Comparison of ENCODE assay signal across 8 cellular contexts in the genomic region with DNA sequence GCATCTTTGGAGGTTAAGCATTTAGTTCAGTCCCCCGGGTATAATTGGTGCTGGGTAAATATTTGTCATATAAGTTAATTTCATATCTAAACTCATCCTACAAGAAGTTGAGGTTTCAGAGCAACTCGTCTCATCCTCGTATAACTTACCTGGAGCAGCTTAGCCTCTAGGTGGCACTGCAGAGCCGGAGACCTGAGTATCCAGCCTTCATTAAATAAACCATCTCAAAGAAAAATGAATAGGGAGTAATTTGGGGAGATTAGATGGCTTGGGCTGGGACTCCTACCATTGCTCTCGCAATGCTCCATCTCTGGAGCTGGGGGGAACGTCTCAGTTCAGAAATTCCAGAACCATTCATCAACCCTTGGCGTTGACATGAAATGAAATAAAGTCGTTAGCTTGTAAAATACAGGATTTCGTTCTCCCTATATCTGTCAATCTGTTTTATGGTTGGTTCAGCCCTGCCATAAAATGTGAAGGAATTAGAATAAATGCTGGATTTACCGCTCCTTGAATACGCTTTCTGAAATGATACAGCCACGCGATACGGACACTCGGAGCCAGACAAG.
DNase-seq lines count a peak whose midpoint lies in the region; ATAC-seq, FAIRE-seq and TF ChIP-seq lines count a peak whose summit lies in the region.

No MANE protein-coding gene starts in this region.

- WGBS in HepG2 (ENCODE audit: low lambda C conversion rate): 51% methylated on average over 15 of the region's 15 CpGs

- H3K79me2 ChIP-seq in HepG2 (ENCODE audit: insufficient read depth, low read length): no peaks in the 10 kb centered on the region

- H3K4me3 Mint-ChIP-seq in activated T-cell treated with anti-CD3 and anti-CD28 coated beads, Interleukin-2, amount 50 U/mL, for 24 hours: no peak overlapping the region

- TF ChIP-seq POLR2A in HepG2 (IDR thresholded peaks at IDR 0.05; ENCODE audit: insufficient read depth in 1 of 2, low read depth in 2 of 2, low read length in 2 of 2): no peak

- in situ Hi-C loops in HepG2 (cut with HindIII; ENCODE audit: extremely low pct_ligation_motif_present, low pct_unique_long_range_greater_than_20kb): loop anchor here (25.0 kb wide), 1 partner anchor 711 kb away; no protein-coding TSS in a partner anchor

- no peak overlapping the region for H3K27ac Mint-ChIP-seq in activated T-cell treated with anti-CD3 and anti-CD28 coated beads, Interleukin-2, amount 50 U/mL, for 24 hours

- DNase-seq in activated T-cell treated with anti-CD3 and anti-CD28 coated beads for 4 hours (peak; percentile 7), NCI-H1105 (lab: John Stamatoyannopoulos, UW) (peak; percentile 57), HepG2 (ENCODE audit: low spot score) (peak; percentile 21)
- DNase-seq in activated T-cell treated with anti-CD3 and anti-CD28 coated beads, Interleukin-2, amount 50 U/mL, for 24 hours: no peak
- peak; percentile 21 for DNase-seq in activated T-cell treated with anti-CD3 and anti-CD28 coated beads, Interleukin-2, amount 50 U/mL, for 1 hour

- no peak overlapping the region for H3K27ac ChIP-seq in HepG2 (ENCODE audit: extremely low read length, insufficient read depth, low read length)

- H2AFZ ChIP-seq in HepG2 (ENCODE audit: low read length): no peak overlapping the region

- no peaks in the 10 kb centered on the region for H3K4me1 ChIP-seq in HepG2 (ENCODE audit: insufficient read depth, low read length)

- H3K4me2 ChIP-seq in HepG2 (ENCODE audit: low read depth, low read length): no peak overlapping the region

- intact Hi-C loops in HepG2 (cut with micrococcal nuclease; ENCODE audit: unreplicated experiment): loop anchor here (1.0 kb wide), 1 partner anchor 309 kb away; no protein-coding TSS in a partner anchor

- CTCF ChIA-PET in HepG2 (lab: Yijun Ruan, JAX; ENCODE audit: low intra/inter-chr PET ratio, low total read pairs): interaction anchor here (0.6 to 1.9 kb wide), 2 partner anchors 23 to 309 kb away, joined by 3 to 6 read pairs; no protein-coding TSS in a partner anchor

- TF ChIP-seq RAD21 in HepG2 (CRISPR knock-in tag; IDR thresholded peaks at IDR 0.05): no peak

- H4K20me1 ChIP-seq in HepG2 (ENCODE audit: insufficient read depth, low read length): no peaks in the 10 kb centered on the region

- H3K36me3 Mint-ChIP-seq in activated T-cell treated with anti-CD3 and anti-CD28 coated beads, Interleukin-2, amount 50 U/mL, for 24 hours (ENCODE audit: low read depth): no peaks in the 10 kb centered on the region

- H3K9ac ChIP-seq in HepG2 (ENCODE audit: insufficient read depth, low read depth, low read length): no peak overlapping the region

- no peak overlapping the region for H3K4me3 ChIP-seq in HepG2 (replicated peaks in 1 of 3; ENCODE audit: insufficient read depth in 1 of 3, low read depth in 2 of 3, low read length in 3 of 3)

- H3K4me1 Mint-ChIP-seq in activated T-cell treated with anti-CD3 and anti-CD28 coated beads, Interleukin-2, amount 50 U/mL, for 24 hours (ENCODE audit: low read depth): no peaks in the 10 kb centered on the region

- peak; percentile 58 for TF ChIP-seq CTCF in HepG2 (CRISPR knock-in tag; IDR thresholded peaks at IDR 0.05)

- H3K27me3 ChIP-seq in HepG2 (ENCODE audit: control insufficient read depth in 1 of 2, insufficient read depth in 2 of 2, low read length in 2 of 2): peaks cover 0 to 10% of the 10 kb centered on the region in 2 experiments; a peak in 2 of 5 replicates

- POLR2A ChIA-PET in HepG2 (lab: Yijun Ruan, JAX): no interaction called here

- FAIRE-seq in HepG2 (lab: Jason Lieb, UNC): peak; percentile 57

- no peak for TF ChIP-seq EP300 in HepG2 (IDR thresholded peaks at IDR 0.05; ENCODE audit: low read depth in 2 of 2, low read length in 2 of 2)
- no peak for TF ChIP-seq EP300 in HepG2 (CRISPR knock-in tag; IDR thresholded peaks at IDR 0.05; ENCODE audit: borderline replicate concordance)

- no peaks in the 10 kb centered on the region for H3K36me3 ChIP-seq in HepG2 (replicated peaks in 1 of 2; ENCODE audit: control insufficient read depth in 1 of 2, insufficient read depth in 2 of 2, low read length in 2 of 2)

- H3K9me3 Mint-ChIP-seq in activated T-cell treated with anti-CD3 and anti-CD28 coated beads, Interleukin-2, amount 50 U/mL, for 24 hours: no peaks in the 10 kb centered on the region

- ATAC-seq in HepG2 (peak; percentile 50; the same call in 2 of the 3 replicates), HG03439 (IDR thresholded peaks at IDR 0.05; ENCODE audit: unreplicated experiment) (no peak), GM19035 (IDR thresholded peaks at IDR 0.05; ENCODE audit: unreplicated experiment) (no peak), HG03159 (IDR thresholded peaks at IDR 0.05; ENCODE audit: unreplicated experiment) (no peak)

- no peaks in the 10 kb centered on the region for H3K9me3 ChIP-seq in HepG2 (ENCODE audit: low read length)

- BruUV-seq in HepG2 (replicated peaks; lab: Mats Ljungman, UMichigan): no TSS peak

- H3K27me3 Mint-ChIP-seq in activated T-cell treated with anti-CD3 and anti-CD28 coated beads, Interleukin-2, amount 50 U/mL, for 24 hours: peaks cover 20% of the 10 kb centered on the region

TF ChIP-seq in HepG2, 621 proteins besides CTCF, POLR2A, EP300 and RAD21:
- no peak for TF ChIP-seq ZMYM4 (CRISPR knock-in tag; IDR thresholded peaks at IDR 0.05)
